ENCODE assay signal across 24 cellular contexts in genomic region chr10:72893136-72893798, GRCh38. TPM values are rescaled to one million over a fixed set of nuclear protein-coding genes. Genes with fewer than 3 reads are reported as not detected.
"Had no signal": no experiment of that assay in that cellular context is flagged by ENCODE, and none has a peak within 500 bp of the region (broad histone marks: within the 10 kb centered on the region; RNA-seq: fewer than 3 reads in every experiment).

Gene OIT3, plus strand, starts transcription at chr10:72893739. Its CDS starts 60 bp downstream, at chr10:72893799.

- H3K27ac ChIP-seq: ascending aorta, left lung, parathyroid adenoma, sigmoid colon, SK-N-MC, thoracic aorta, VCaP had no signal

- H3K4me1 ChIP-seq: ascending aorta, left lung, parathyroid adenoma, sigmoid colon had no signal

- DNase-seq: activated CD4-positive, alpha-beta T cell treated with anti-CD3 and anti-CD28 coated beads, Interleukin-2, amount 10 ng/mL, durations not matched to agents 24 days and 14 days; activated CD8-positive, alpha-beta memory T cell treated with anti-CD3 and anti-CD28 coated beads, Interleukin-2, amount 10 ng/mL, durations not matched to agents 7 days and 5 days; activated CD8-positive, alpha-beta T cell treated with anti-CD3 and anti-CD28 coated beads for 36 hours; activated gamma-delta T cell; cerebellar nuclear complex; cortex of kidney; endodermal cell; foreskin melanocyte; kidney; left lung; midbrain; natural killer cell; sigmoid colon; stimulated activated CD4-positive, alpha-beta T cell treated with anti-CD3 and anti-CD28 coated beads, Interleukin-4, amount 100 ng/mL, for 24 hours; stimulated activated naive CD4-positive, alpha-beta T cell treated with Interleukin-2 at 50 U/mL for 16 hours; T-helper 2 cell had no signal

- H3K79me2 ChIP-seq: parathyroid adenoma had no signal

- H3K4me3 ChIP-seq: ascending aorta, left lung, sigmoid colon, SK-N-MC, thoracic aorta had no signal

- H2AFZ ChIP-seq: parathyroid adenoma had no signal

- H3K27me3 ChIP-seq: ascending aorta, left lung, sigmoid colon had no signal

- H3K36me3 ChIP-seq: thoracic aorta had no signal

- FAIRE-seq: kidney had no signal

- ATAC-seq: activated CD4-positive, CD25-positive, alpha-beta regulatory T cell treated with anti-CD3 and anti-CD28 coated beads, Interleukin-2, amount 50 U/mL, for 24 hours; activated CD8-positive, alpha-beta memory T cell treated with anti-CD3 and anti-CD28 coated beads, Interleukin-2, amount 10 ng/mL, durations not matched to agents 7 days and 5 days; activated CD8-positive, alpha-beta T cell treated with anti-CD3 and anti-CD28 coated beads for 36 hours; left lung; natural killer cell had no signal

- H3K9ac ChIP-seq: parathyroid adenoma had no signal

- H3K9me3 ChIP-seq: ascending aorta, left lung, sigmoid colon, thoracic aorta had no signal

RNA-seq across cellular contexts. Expression of gene OIT3, which starts in this region (rescaled TPM):
- total RNA-seq: activated CD4-positive, alpha-beta T cell treated with anti-CD3 and anti-CD28 coated beads, Interleukin-2, amount 10 ng/mL, durations not matched to agents 24 days and 14 days; activated CD8-positive, alpha-beta memory T cell treated with anti-CD3 and anti-CD28 coated beads, Interleukin-2, amount 10 ng/mL, durations not matched to agents 7 days and 5 days; activated CD8-positive, alpha-beta T cell treated with anti-CD3 and anti-CD28 coated beads for 36 hours; activated T-helper 1 cell treated with anti-CD3 and anti-CD28 coated beads, Interleukin-12 subunit alpha, Interleukin-12 subunit beta, Interleukin-2, Interleukin-4 antibody, amounts not matched to agents 30 ng/mL and 10 ng/mL and 1 ng/mL, durations not matched to agents 14 hours and 24 hours and 36 hours; ascending aorta; epithelial cell of proximal tubule; kidney; natural killer cell; sigmoid colon; thoracic aorta had no signal
